19 cellular contexts compared by ENCODE assay signal in the genomic region with DNA sequence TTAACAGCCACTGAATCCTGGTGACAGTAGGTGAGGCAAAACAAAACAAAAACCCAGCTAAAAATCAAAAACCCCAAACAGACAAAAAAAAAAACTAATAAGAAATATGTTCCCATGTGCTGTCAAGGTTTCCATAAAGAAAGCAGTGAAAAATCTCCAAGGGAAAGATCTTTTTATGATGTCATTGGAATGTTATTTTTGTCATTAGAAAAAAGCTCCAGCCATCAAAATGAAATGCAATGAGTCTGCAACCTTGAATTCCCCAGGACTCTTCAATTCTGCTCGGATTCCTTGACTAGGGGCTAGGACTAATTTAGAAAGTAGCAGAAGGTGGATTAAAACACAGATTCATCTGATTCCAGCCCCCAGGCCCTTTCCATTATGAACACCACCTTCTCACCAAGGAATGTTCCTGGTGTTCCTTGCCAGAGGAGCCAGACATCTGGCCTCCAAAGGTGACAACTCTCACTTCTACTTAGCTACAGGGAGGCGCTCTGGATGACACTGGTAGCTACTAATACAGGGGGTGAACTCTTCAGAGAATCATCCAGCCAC. TPM values are rescaled to one million over a fixed set of nuclear protein-coding genes. Genes with fewer than 3 reads are reported as not detected.
A peak's percentile ranks its signal among the peaks of the same experiment; 100 is the strongest.
DNase-seq lines count a peak whose midpoint lies in the region; ATAC-seq, FAIRE-seq and TF ChIP-seq lines count a peak whose summit lies in the region.
"Had no signal": no experiment of that assay in that cellular context is flagged by ENCODE, and none has a peak within 500 bp of the region (broad histone marks: within the 10 kb centered on the region; RNA-seq: fewer than 3 reads in every experiment).

No MANE protein-coding gene starts in this region.

- peaks cover 0 to 17% of the 10 kb centered on the region in 2 donors for H3K36me3 Mint-ChIP-seq in activated naive CD4-positive, alpha-beta T cell treated with anti-CD3 and anti-CD28 coated beads, Interleukin-2, amount 50 U/mL, for 72 hours
- H3K36me3 Mint-ChIP-seq in activated naive CD8-positive, alpha-beta T cell treated with anti-CD3 and anti-CD28 coated beads for 36 hours = no peaks in the 10 kb centered on the region
- H3K36me3 Mint-ChIP-seq in T-helper 2 cell treated with Interferon-gamma antibody and Interleukin-4, amounts not matched to agents 5 μg/mL and 100 μg/mL, for 36 hours (ENCODE audit: low read depth) = peaks cover 5% of the 10 kb centered on the region
- peaks cover 0 to 10% (median 2%) of the 10 kb centered on the region in 5 donors for H3K36me3 Mint-ChIP-seq in naive thymus-derived CD4-positive, alpha-beta T cell
- H3K36me3 Mint-ChIP-seq: stimulated activated naive B cell treated with anti-CD40 and anti-IgM and Interleukin-4, amounts not matched to agents 10 μg/mL and 1 μg/mL and 100 μg/mL, for 72 hours; WTC11 had no signal

- H3K27ac ChIP-seq in naive thymus-derived CD4-positive, alpha-beta T cell (ENCODE audit: low read depth, low read length) = no peak overlapping the region
- H3K27ac ChIP-seq: dorsolateral prefrontal cortex, HL-60, right atrium auricular region, vagina had no signal

- intact Hi-C loops in cardiac septum (cut with DNase I) = no loop called here
- intact Hi-C loops in naive thymus-derived CD4-positive, alpha-beta T cell (cut with micrococcal nuclease) = loop anchor here in 1 of 2 donors (10.0 kb wide), 1 partner anchor 424 kb away; the partner anchor contains the start of gene SIPA1L1

- H3K4me1 ChIP-seq in naive thymus-derived CD4-positive, alpha-beta T cell (ENCODE audit: control insufficient read depth in 2 of 2, insufficient read depth in 2 of 2, low read length in 2 of 2) = peaks cover 4 to 13% of the 10 kb centered on the region in 2 donors

- H3K4me3 Mint-ChIP-seq in activated naive CD8-positive, alpha-beta T cell treated with anti-CD3 and anti-CD28 coated beads for 36 hours = no peak overlapping the region
- H3K4me3 Mint-ChIP-seq in T-helper 2 cell treated with Interferon-gamma antibody and Interleukin-4, amounts not matched to agents 5 μg/mL and 100 μg/mL, for 36 hours = no peak overlapping the region
- peak overlapping the region in 1 of 10 donors; percentile 23 for H3K4me3 Mint-ChIP-seq in naive thymus-derived CD4-positive, alpha-beta T cell
- H3K4me3 Mint-ChIP-seq: neural crest cell; stimulated activated naive B cell treated with anti-CD40 and anti-IgM and Interleukin-4, amounts not matched to agents 10 μg/mL and 1 μg/mL and 100 μg/mL, for 72 hours; WTC11 had no signal

- FAIRE-seq in D721Med (lab: Jason Lieb, UNC) = no peak

- H3K27ac Mint-ChIP-seq in activated naive CD4-positive, alpha-beta T cell treated with anti-CD3 and anti-CD28 coated beads, Interleukin-2, amount 50 U/mL, for 72 hours = peak overlapping the region; percentile 46 to 70
- H3K27ac Mint-ChIP-seq in activated naive CD8-positive, alpha-beta T cell treated with anti-CD3 and anti-CD28 coated beads for 36 hours = peak overlapping the region; percentile 42
- H3K27ac Mint-ChIP-seq in T-helper 2 cell treated with Interferon-gamma antibody and Interleukin-4, amounts not matched to agents 5 μg/mL and 100 μg/mL, for 36 hours = no peak overlapping the region
- peak overlapping the region in 2 of 9 donors; percentile 41 to 72 for H3K27ac Mint-ChIP-seq in naive thymus-derived CD4-positive, alpha-beta T cell
- H3K27ac Mint-ChIP-seq: stimulated activated naive B cell treated with anti-CD40 and anti-IgM and Interleukin-4, amounts not matched to agents 10 μg/mL and 1 μg/mL and 100 μg/mL, for 72 hours; WTC11 had no signal

- DNase-seq in activated naive CD4-positive, alpha-beta T cell treated with anti-CD3 and anti-CD28 coated beads, Interleukin-2, amount 50 U/mL, for 72 hours (ENCODE audit: low spot score in 2 of 2) = no peak
- DNase-seq in activated naive CD4-positive, alpha-beta T cell treated with anti-CD3 and anti-CD28 coated beads, Interleukin-2, amount 50 U/mL, for 16 hours = no peak
- no peak for DNase-seq in activated naive CD8-positive, alpha-beta T cell treated with anti-CD3 and anti-CD28 coated beads for 36 hours
- DNase-seq in iris pigment epithelial cell (ENCODE audit: low read depth) (peak; percentile 71), D721Med (ENCODE audit: insufficient read length, low spot score) (no peak), cardiac septum (ENCODE audit: low spot score) (no peak)
- DNase-seq in T-helper 2 cell treated with Interferon-gamma antibody and Interleukin-4, amounts not matched to agents 5 μg/mL and 100 μg/mL, for 36 hours (ENCODE audit: low spot score) = no peak
- DNase-seq in naive thymus-derived CD4-positive, alpha-beta T cell = no peak
- DNase-seq: dorsolateral prefrontal cortex; H7; Karpas-422; NCI-H1694; NCI-H526; stimulated activated naive B cell treated with anti-CD40 and anti-IgM and Interleukin-4, amounts not matched to agents 10 μg/mL and 1 μg/mL and 100 μg/mL, for 72 hours had no signal

- H3K4me1 Mint-ChIP-seq in activated naive CD8-positive, alpha-beta T cell treated with anti-CD3 and anti-CD28 coated beads for 36 hours = peaks cover 44% of the 10 kb centered on the region
- peaks cover 46% of the 10 kb centered on the region for H3K4me1 Mint-ChIP-seq in T-helper 2 cell treated with Interferon-gamma antibody and Interleukin-4, amounts not matched to agents 5 μg/mL and 100 μg/mL, for 36 hours (ENCODE audit: low read depth)
- H3K4me1 Mint-ChIP-seq in naive thymus-derived CD4-positive, alpha-beta T cell = peaks cover 15 to 55% (median 36%) of the 10 kb centered on the region in 7 donors

- no peaks in the 10 kb centered on the region for H3K36me3 ChIP-seq in naive thymus-derived CD4-positive, alpha-beta T cell (ENCODE audit: control insufficient read depth in 2 of 3, insufficient read depth in 3 of 3, low read length in 3 of 3)
- H3K36me3 ChIP-seq: right atrium auricular region, vagina had no signal

- H3K9me3 ChIP-seq in naive thymus-derived CD4-positive, alpha-beta T cell (ENCODE audit: control insufficient read depth in 2 of 3, low read length in 3 of 3) = no peaks in the 10 kb centered on the region
- H3K9me3 ChIP-seq: right atrium auricular region, vagina had no signal

- peaks cover 0 to 5% of the 10 kb centered on the region in 2 donors for H3K9me3 Mint-ChIP-seq in activated naive CD4-positive, alpha-beta T cell treated with anti-CD3 and anti-CD28 coated beads, Interleukin-2, amount 50 U/mL, for 72 hours
- H3K9me3 Mint-ChIP-seq in activated naive CD8-positive, alpha-beta T cell treated with anti-CD3 and anti-CD28 coated beads for 36 hours = no peaks in the 10 kb centered on the region
- H3K9me3 Mint-ChIP-seq in T-helper 2 cell treated with Interferon-gamma antibody and Interleukin-4, amounts not matched to agents 5 μg/mL and 100 μg/mL, for 36 hours = peaks cover 8% of the 10 kb centered on the region
- H3K9me3 Mint-ChIP-seq in naive thymus-derived CD4-positive, alpha-beta T cell = peaks cover 0 to 4% (median 0%) of the 10 kb centered on the region in 11 donors

- ATAC-seq in activated naive CD4-positive, alpha-beta T cell treated with anti-CD3 and anti-CD28 coated beads, Interleukin-2, amount 50 U/mL, for 72 hours = peak; percentile 3 to 20
- ATAC-seq in naive thymus-derived CD4-positive, alpha-beta T cell = no peak
- ATAC-seq: stimulated activated naive B cell treated with anti-CD40 and anti-IgM and Interleukin-4, amounts not matched to agents 10 μg/mL and 1 μg/mL and 100 μg/mL, for 72 hours; WTC11 had no signal

- H3K27me3 Mint-ChIP-seq in activated naive CD8-positive, alpha-beta T cell treated with anti-CD3 and anti-CD28 coated beads for 36 hours = no peaks in the 10 kb centered on the region
- H3K27me3 Mint-ChIP-seq in T-helper 2 cell treated with Interferon-gamma antibody and Interleukin-4, amounts not matched to agents 5 μg/mL and 100 μg/mL, for 36 hours (ENCODE audit: low read depth) = no peaks in the 10 kb centered on the region
- peaks cover 0 to 5% (median 0%) of the 10 kb centered on the region in 5 donors for H3K27me3 Mint-ChIP-seq in naive thymus-derived CD4-positive, alpha-beta T cell

- POLR2A ChIA-PET in naive thymus-derived CD4-positive, alpha-beta T cell (lab: Charles Lee) = interaction anchor here (0.6 to 1.3 kb wide), 3 partner anchors 17 to 31 kb away, joined by 3 to 5 read pairs (median 3); no protein-coding TSS in a partner anchor

- TF ChIP-seq CTCF in D721Med (IDR thresholded peaks at IDR 0.05; ENCODE audit: insufficient read depth, missing control alignments) = no peak

- H3K27me3 ChIP-seq in naive thymus-derived CD4-positive, alpha-beta T cell (ENCODE audit: control insufficient read depth in 2 of 2, insufficient read depth in 2 of 2, low read length in 2 of 2) = no peaks in the 10 kb centered on the region
- H3K27me3 ChIP-seq: dorsolateral prefrontal cortex, right atrium auricular region, vagina had no signal

- CTCF ChIA-PET in naive thymus-derived CD4-positive, alpha-beta T cell (lab: Charles Lee) = interaction anchor here (1.0 to 1.1 kb wide), 2 partner anchors 54 to 65 kb away, joined by 3 to 6 read pairs; no protein-coding TSS in a partner anchor

- H3K4me3 ChIP-seq in naive thymus-derived CD4-positive, alpha-beta T cell (ENCODE audit: low read length) = no peak overlapping the region
- H3K4me3 ChIP-seq: dorsolateral prefrontal cortex, right atrium auricular region, vagina had no signal

RNA-seq across cellular contexts. Expression of gene PCNX1, which starts 6.0 kb away (rescaled TPM):
- total RNA-seq in activated naive CD4-positive, alpha-beta T cell treated with anti-CD3 and anti-CD28 coated beads, Interleukin-2, amount 50 U/mL, for 72 hours = 100 to 1,000 TPM in 1 of 2 donors, 10 to 100 TPM in 1; 67.4 to 107 TPM
- total RNA-seq in activated naive CD8-positive, alpha-beta T cell treated with anti-CD3 and anti-CD28 coated beads for 36 hours = 10 to 100 TPM; 31.0 to 37.4 TPM
- 46.2 TPM for total RNA-seq in cardiac septum
- total RNA-seq in naive thymus-derived CD4-positive, alpha-beta T cell = 100 to 1,000 TPM in 4 of 5 experiments, 10 to 100 TPM in 1; 80.8 to 114 (median 112) TPM
- polyA plus RNA-seq in naive thymus-derived CD4-positive, alpha-beta T cell = 10 to 100 TPM; 11.2 to 12.2 TPM
